Comparison of ENCODE assay signal across 20 cellular contexts in genomic region chr3:9278498-9278897, GRCh38. TPM values are rescaled to one million over a fixed set of nuclear protein-coding genes. Genes with fewer than 3 reads are reported as not detected.
DNase-seq lines count a peak whose midpoint lies in the region; ATAC-seq and TF ChIP-seq lines count a peak whose summit lies in the region.
"Had no signal": no experiment of that assay in that cellular context is flagged by ENCODE, and none has a peak within 500 bp of the region (broad histone marks: within the 10 kb centered on the region; RNA-seq: fewer than 3 reads in every experiment).

No MANE protein-coding gene starts in this region.

- ATAC-seq in GM18868 (IDR thresholded peaks at IDR 0.05; ENCODE audit: unreplicated experiment) (peak; percentile 85), GM18861 (IDR thresholded peaks at IDR 0.05; ENCODE audit: unreplicated experiment) (no peak)
- ATAC-seq in activated T-helper 17 cell treated with anti-CD3 and anti-CD28 coated beads, Interleukin-2, amount 50 U/mL, for 72 hours (replicated peaks) = peak; percentile 39

- no peak overlapping the region for H3K27ac Mint-ChIP-seq in activated T-helper 17 cell treated with anti-CD3 and anti-CD28 coated beads, Interleukin-2, amount 50 U/mL, for 72 hours

- H3K4me3 ChIP-seq in H7 (ENCODE audit: insufficient read depth, low read depth, low read length) = no peak overlapping the region
- H3K4me3 ChIP-seq in effector memory CD4-positive, alpha-beta T cell (ENCODE audit: insufficient read depth, low read depth, low read length, poor library complexity, severe bottlenecking) = no peak overlapping the region
- H3K4me3 ChIP-seq: GM23248, HAP-1, SJCRH30 had no signal

- TF ChIP-seq CTCF in GM10266 (IDR thresholded peaks at IDR 0.05; ENCODE audit: control insufficient read depth, insufficient read depth, low read depth, missing control alignments) = no peak

- no peaks in the 10 kb centered on the region for H3K4me1 Mint-ChIP-seq in activated T-helper 17 cell treated with anti-CD3 and anti-CD28 coated beads, Interleukin-2, amount 50 U/mL, for 72 hours

- no peaks in the 10 kb centered on the region for H3K9me3 ChIP-seq in effector memory CD4-positive, alpha-beta T cell (ENCODE audit: control insufficient read depth, low read length)
- H3K9me3 ChIP-seq: BE2C, HAP-1 had no signal

- H3K27me3 ChIP-seq in H7 (ENCODE audit: control insufficient read depth, insufficient read depth, low read length) = no peaks in the 10 kb centered on the region
- H3K27me3 ChIP-seq in effector memory CD4-positive, alpha-beta T cell (replicated peaks; ENCODE audit: control insufficient read depth, insufficient read depth, low read length, poor library complexity, severe bottlenecking) = no peaks in the 10 kb centered on the region
- H3K27me3 ChIP-seq: BE2C had no signal

- no peaks in the 10 kb centered on the region for H3K36me3 ChIP-seq in H7 (replicated peaks; ENCODE audit: control insufficient read depth, insufficient read depth, low read length)
- no peaks in the 10 kb centered on the region for H3K36me3 ChIP-seq in effector memory CD4-positive, alpha-beta T cell (ENCODE audit: control insufficient read depth, insufficient read depth, low read length)
- H3K36me3 ChIP-seq: BE2C, HAP-1, SJCRH30 had no signal

- H3K9me3 Mint-ChIP-seq in activated T-helper 17 cell treated with anti-CD3 and anti-CD28 coated beads, Interleukin-2, amount 50 U/mL, for 72 hours = no peaks in the 10 kb centered on the region

- H3K27ac ChIP-seq in effector memory CD4-positive, alpha-beta T cell (ENCODE audit: insufficient read depth, low read length, poor library complexity, severe bottlenecking) = no peak overlapping the region
- H3K27ac ChIP-seq: GM23248, SJCRH30 had no signal

- H3K36me3 Mint-ChIP-seq in activated T-helper 17 cell treated with anti-CD3 and anti-CD28 coated beads, Interleukin-2, amount 50 U/mL, for 72 hours (ENCODE audit: low read depth) = no peaks in the 10 kb centered on the region

- DNase-seq in GM10266 (ENCODE audit: extremely low spot score) (peak; percentile 14), myocyte (ENCODE audit: low read depth) (peak; percentile 6), H7 (no peak), NOMO-1 (lab: John Stamatoyannopoulos, UW; ENCODE audit: unreplicated experiment in 2 of 2) (no peak)
- no peak for DNase-seq in effector memory CD4-positive, alpha-beta T cell
- DNase-seq: BE2C, EL, GM23248, KG1, NCI-H1092 treated with DMSO at 0.1 percent for 48 hours, NCI-H1694, NCI-H2081 treated with DMSO at 0.1 percent for 48 hours, NCI-H446, NCI-H526, OCI-M1, SJCRH30 had no signal

- no peak overlapping the region for H3K4me3 Mint-ChIP-seq in activated T-helper 17 cell treated with anti-CD3 and anti-CD28 coated beads, Interleukin-2, amount 50 U/mL, for 72 hours

- H3K4me1 ChIP-seq in effector memory CD4-positive, alpha-beta T cell (ENCODE audit: control insufficient read depth, insufficient read depth, low read length, poor library complexity, severe bottlenecking) = no peaks in the 10 kb centered on the region
- H3K4me1 ChIP-seq: BE2C, HAP-1, SJCRH30 had no signal

- peaks cover 3% of the 10 kb centered on the region for H3K27me3 Mint-ChIP-seq in activated T-helper 17 cell treated with anti-CD3 and anti-CD28 coated beads, Interleukin-2, amount 50 U/mL, for 72 hours

RNA-seq across cellular contexts. Expression of gene SRGAP3, which starts 29.1 kb away (rescaled TPM):
- total RNA-seq in activated T-helper 17 cell treated with anti-CD3 and anti-CD28 coated beads, Interleukin-2, amount 50 U/mL, for 72 hours = 1 to 10 TPM in 1 of 2 donors, under 1 TPM in 1; 0.97 to 3.9 TPM
- 5.3 and 5.9 TPM in 2 replicates for total RNA-seq in myocyte
- 2.0 TPM for polyA plus RNA-seq in myocyte (2012)
- 5.0 and 5.3 TPM in 2 replicates for total RNA-seq in H7 (2014; rRNA removed; shearing (Covaris generic))
- total RNA-seq: SJCRH30 had no signal

Comparison
In these comparisons a context has a peak if more than half of its experiments do, and no peak if none do; other contexts are left out.
1. DNase-seq: peak in GM10266 (single experiment) and myocyte (single experiment); none in H7 (single experiment), effector memory CD4-positive, alpha-beta T cell (0 of 3) and NOMO-1 (0 of 2).